ENCODE assay signal across 2 cellular contexts in the genomic region with DNA sequence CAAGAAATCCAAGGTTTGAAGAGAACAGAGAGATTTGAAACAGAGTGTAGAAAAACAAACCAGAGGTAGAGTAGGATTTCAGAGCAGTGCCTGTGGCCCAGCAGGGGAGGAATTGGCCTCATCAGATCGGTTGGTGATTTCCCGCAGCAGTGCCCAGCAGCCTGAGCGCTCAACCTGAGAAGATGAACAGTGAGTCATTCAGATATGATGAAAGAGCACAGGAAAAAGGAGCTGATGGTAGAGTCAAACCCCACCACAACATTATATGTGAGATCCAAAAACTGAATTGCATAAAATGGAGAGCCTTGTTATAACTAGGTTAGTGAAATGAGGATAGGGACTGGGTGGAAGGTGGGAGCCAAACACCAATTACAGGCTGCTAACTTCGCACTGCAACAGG.
TF ChIP-seq lines count a peak whose summit lies in the region.

No MANE protein-coding gene starts in this region.

TF ChIP-seq in GM12878, 131 proteins besides CTCF, POLR2A, EP300 and RAD21 (continued from another document):
- peak; percentile 19; the same call in 1 of the 2 replicates for TF ChIP-seq JUNB (IDR thresholded peaks at IDR 0.05)
- peak; percentile 18; the same call in 1 of the 2 replicates for TF ChIP-seq EED (IDR thresholded peaks at IDR 0.05; ENCODE audit: low read depth)
- TF ChIP-seq RUNX3 (IDR thresholded peaks at IDR 0.05; ENCODE audit: low read length) = peak; percentile 65

TF ChIP-seq in SK-N-SH treated with all-trans-retinoic acid at 6 μM for 48 hours, 23 proteins besides CTCF, POLR2A, EP300 and RAD21 (continued from another document):
- TF ChIP-seq, protein P1, sequence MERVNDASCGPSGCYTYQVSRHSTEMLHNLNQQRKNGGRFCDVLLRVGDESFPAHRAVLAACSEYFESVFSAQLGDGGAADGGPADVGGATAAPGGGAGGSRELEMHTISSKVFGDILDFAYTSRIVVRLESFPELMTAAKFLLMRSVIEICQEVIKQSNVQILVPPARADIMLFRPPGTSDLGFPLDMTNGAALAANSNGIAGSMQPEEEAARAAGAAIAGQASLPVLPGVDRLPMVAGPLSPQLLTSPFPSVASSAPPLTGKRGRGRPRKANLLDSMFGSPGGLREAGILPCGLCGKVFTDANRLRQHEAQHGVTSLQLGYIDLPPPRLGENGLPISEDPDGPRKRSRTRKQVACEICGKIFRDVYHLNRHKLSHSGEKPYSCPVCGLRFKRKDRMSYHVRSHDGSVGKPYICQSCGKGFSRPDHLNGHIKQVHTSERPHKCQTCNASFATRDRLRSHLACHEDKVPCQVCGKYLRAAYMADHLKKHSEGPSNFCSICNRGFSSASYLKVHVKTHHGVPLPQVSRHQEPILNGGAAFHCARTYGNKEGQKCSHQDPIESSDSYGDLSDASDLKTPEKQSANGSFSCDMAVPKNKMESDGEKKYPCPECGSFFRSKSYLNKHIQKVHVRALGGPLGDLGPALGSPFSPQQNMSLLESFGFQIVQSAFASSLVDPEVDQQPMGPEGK (CRISPR knock-in tag; IDR thresholded peaks at IDR 0.05; ENCODE audit: borderline replicate concordance) = no peak
- TF ChIP-seq SNAI2 (CRISPR knock-in tag; IDR thresholded peaks at IDR 0.05) = no peak
- TF ChIP-seq ZNF8 (CRISPR knock-in tag; IDR thresholded peaks at IDR 0.05) = no peak
- TF ChIP-seq TCF4 (CRISPR knock-in tag; IDR thresholded peaks at IDR 0.05; ENCODE audit: borderline replicate concordance) = no peak
- TF ChIP-seq, protein P2, sequence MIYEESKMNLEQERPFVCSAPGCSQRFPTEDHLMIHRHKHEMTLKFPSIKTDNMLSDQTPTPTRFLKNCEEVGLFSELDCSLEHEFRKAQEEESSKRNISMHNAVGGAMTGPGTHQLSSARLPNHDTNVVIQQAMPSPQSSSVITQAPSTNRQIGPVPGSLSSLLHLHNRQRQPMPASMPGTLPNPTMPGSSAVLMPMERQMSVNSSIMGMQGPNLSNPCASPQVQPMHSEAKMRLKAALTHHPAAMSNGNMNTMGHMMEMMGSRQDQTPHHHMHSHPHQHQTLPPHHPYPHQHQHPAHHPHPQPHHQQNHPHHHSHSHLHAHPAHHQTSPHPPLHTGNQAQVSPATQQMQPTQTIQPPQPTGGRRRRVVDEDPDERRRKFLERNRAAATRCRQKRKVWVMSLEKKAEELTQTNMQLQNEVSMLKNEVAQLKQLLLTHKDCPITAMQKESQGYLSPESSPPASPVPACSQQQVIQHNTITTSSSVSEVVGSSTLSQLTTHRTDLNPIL (CRISPR knock-in tag; IDR thresholded peaks at IDR 0.05; ENCODE audit: low read depth) = no peak
